Comparison of ENCODE assay signal across 11 cellular contexts in the genomic region with DNA sequence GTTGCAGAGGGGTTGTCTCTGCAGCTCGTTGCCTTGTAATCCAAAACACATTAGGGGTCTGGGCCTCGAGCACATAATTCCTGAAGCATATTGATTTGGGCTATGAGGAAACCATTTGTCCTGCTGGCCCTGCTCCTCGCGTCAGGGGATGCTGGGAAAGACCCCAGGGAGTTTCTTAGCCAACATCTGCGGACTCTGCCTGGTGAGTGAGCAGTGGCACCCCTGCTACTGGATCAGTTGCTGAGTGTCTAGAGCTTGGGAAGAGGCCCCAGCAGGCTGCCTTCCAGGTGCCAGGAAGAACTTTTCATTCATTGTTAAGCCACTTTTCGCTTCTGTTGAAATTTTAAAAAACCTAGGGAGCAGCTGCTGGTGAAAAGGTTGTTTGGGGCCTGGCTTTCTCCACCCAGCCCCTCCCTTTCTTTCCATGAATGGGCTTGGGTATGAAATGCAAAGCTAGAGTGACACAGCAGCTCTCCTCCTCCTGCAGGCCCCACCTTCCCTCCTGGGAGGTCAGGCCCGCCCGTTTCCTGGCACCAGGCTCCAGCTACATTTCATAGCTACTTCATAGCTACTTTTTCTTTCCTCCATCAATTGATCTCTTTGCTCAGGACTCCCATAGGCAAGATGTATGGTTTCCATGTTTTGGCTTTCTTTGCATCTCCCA. TPM values are rescaled to one million over a fixed set of nuclear protein-coding genes. Genes with fewer than 3 reads are reported as not detected.
DNase-seq lines count a peak whose midpoint lies in the region; ATAC-seq lines count a peak whose summit lies in the region.
"Had no signal": no experiment of that assay in that cellular context is flagged by ENCODE, and none has a peak within 500 bp of the region (broad histone marks: within the 10 kb centered on the region; RNA-seq: fewer than 3 reads in every experiment).

No MANE protein-coding gene starts in this region.

- DNase-seq in Caki2 (ENCODE audit: low read depth) (peak; percentile 89), adipocyte (ENCODE audit: low read depth) (peak; percentile 44), kidney tubule cell (ENCODE audit: low spot score) (peak; percentile 57), NCI-H146 treated with DMSO at 0.1 percent for 48 hours (lab: John Stamatoyannopoulos, UW; ENCODE audit: unreplicated experiment) (no peak), SKM-1 (lab: John Stamatoyannopoulos, UW; ENCODE audit: unreplicated experiment) (no peak)
- DNase-seq: activated effector memory CD4-positive, alpha-beta T cell treated with Interleukin-2 at 50 U/mL for 16 hours had no signal

- no peaks in the 10 kb centered on the region for H3K27me3 Mint-ChIP-seq in IgD-negative memory B cell

- peaks cover 78% of the 10 kb centered on the region for H3K36me3 ChIP-seq in adipocyte (ENCODE audit: control insufficient read depth, insufficient read depth, low read length, severe bottlenecking)

- in situ Hi-C loops in Caki2 (cut with HindIII; ENCODE audit: low pct_unique_long_range_greater_than_20kb, low sequenced_read_pairs) = no loop called here

- peaks cover 15% of the 10 kb centered on the region for H3K36me3 Mint-ChIP-seq in IgD-negative memory B cell

- H3K9ac ChIP-seq in adipocyte (ENCODE audit: low read length) = no peak overlapping the region
- H3K9ac ChIP-seq: KMS-11 had no signal

- no peaks in the 10 kb centered on the region for H3K27me3 ChIP-seq in adipocyte (replicated peaks; ENCODE audit: control insufficient read depth, insufficient read depth, low read length)

- H3K4me1 ChIP-seq in adipocyte (ENCODE audit: control insufficient read depth, insufficient read depth, low read length) = peaks cover 12% of the 10 kb centered on the region

- no peaks in the 10 kb centered on the region for H3K9me3 ChIP-seq in adipocyte (ENCODE audit: control insufficient read depth, low read length)

- no peak overlapping the region for H3K4me3 Mint-ChIP-seq in IgD-negative memory B cell

- H3K4me3 ChIP-seq in adipocyte (ENCODE audit: low read length) = no peak overlapping the region

- peak overlapping the region in 2 of 3 donors; percentile 47 to 59 for H3K27ac Mint-ChIP-seq in IgD-negative memory B cell

- ATAC-seq in HG03175 (IDR thresholded peaks at IDR 0.05; ENCODE audit: unreplicated experiment) (no peak), HG03571 (IDR thresholded peaks at IDR 0.05; ENCODE audit: unreplicated experiment) (no peak)

- peaks cover 0 to 4% (median 0%) of the 10 kb centered on the region in 3 donors for H3K9me3 Mint-ChIP-seq in IgD-negative memory B cell

- H3K4me1 Mint-ChIP-seq in IgD-negative memory B cell = peaks cover 10 to 14% (median 10%) of the 10 kb centered on the region in 3 donors

RNA-seq across cellular contexts. Expression of gene TACR2, which starts 26.8 kb away (rescaled TPM):
- total RNA-seq in Caki2 (2014; rRNA removed; shearing (Covaris generic); ENCODE audit: low replicate concordance) = not detected in 2 replicates
- polyA plus RNA-seq in IgD-negative memory B cell = 0.16 TPM
- polyA plus RNA-seq: neural cell had no signal

Comparison
In these comparisons a context has a peak if more than half of its experiments do, and no peak if none do; other contexts are left out.
1. DNase-seq: peak in Caki2 (single experiment), adipocyte (single experiment) and kidney tubule cell (single experiment); none in NCI-H146 treated with DMSO at 0.1 percent for 48 hours (single experiment) and SKM-1 (single experiment).